In the genomic region with DNA sequence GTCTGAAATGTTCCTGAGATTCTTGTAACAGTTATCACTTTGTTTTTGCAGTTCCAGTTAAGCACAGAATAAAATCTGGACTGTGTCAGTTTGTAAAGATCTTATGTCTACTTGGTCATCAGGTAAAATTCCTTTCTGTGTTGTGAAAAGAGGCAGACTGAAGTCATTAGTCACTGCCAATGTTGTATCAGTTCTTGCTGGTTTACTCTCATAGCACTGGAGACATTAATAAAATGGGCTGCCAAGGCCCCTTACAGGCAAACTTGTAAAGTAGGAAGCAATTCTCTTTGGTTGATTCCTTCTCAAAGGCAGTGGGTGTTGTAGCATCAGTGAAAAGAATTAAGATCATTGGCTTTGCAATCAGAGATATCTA, we compare ENCODE assay signal across 18 cellular contexts.
DNase-seq lines count a peak whose midpoint lies in the region; ATAC-seq and TF ChIP-seq lines count a peak whose summit lies in the region.
"Had no signal": no experiment of that assay in that cellular context is flagged by ENCODE, and none has a peak within 500 bp of the region (broad histone marks: within the 10 kb centered on the region; RNA-seq: fewer than 3 reads in every experiment).

No MANE protein-coding gene starts in this region.

- H3K4me2 ChIP-seq in neural progenitor cell = no peak overlapping the region
- H3K4me2 ChIP-seq: BLaER1 had no signal

- H3K36me3 Mint-ChIP-seq in neural progenitor cell = no peaks in the 10 kb centered on the region
- H3K36me3 Mint-ChIP-seq: CD14-positive monocyte; CD4-positive, alpha-beta memory T cell had no signal

- TF ChIP-seq CTCF in neural progenitor cell (IDR thresholded peaks at IDR 0.05) = no peak
- TF ChIP-seq CTCF in thyroid gland (IDR thresholded peaks at IDR 0.05) = no peak

- TF ChIP-seq POLR2A in thyroid gland (IDR thresholded peaks at IDR 0.05) = no peak

- no peaks in the 10 kb centered on the region for H3K27me3 ChIP-seq in neural progenitor cell
- no peaks in the 10 kb centered on the region for H3K27me3 ChIP-seq in thyroid gland
- H3K27me3 ChIP-seq: BLaER1 had no signal

- H3K79me2 ChIP-seq in neural progenitor cell (ENCODE audit: low read depth) = no peaks in the 10 kb centered on the region

- no peak overlapping the region for H3K4me3 Mint-ChIP-seq in neural progenitor cell
- H3K4me3 Mint-ChIP-seq: CD14-positive monocyte; CD4-positive, alpha-beta memory T cell had no signal

- no peaks in the 10 kb centered on the region for H3K9me3 ChIP-seq in neural progenitor cell (ENCODE audit: low read depth)
- no peaks in the 10 kb centered on the region for H3K9me3 ChIP-seq in thyroid gland
- H3K9me3 ChIP-seq: BLaER1, HAP-1 had no signal

- H3K4me3 ChIP-seq in neural progenitor cell = no peak overlapping the region
- no peak overlapping the region for H3K4me3 ChIP-seq in thyroid gland (replicated peaks in 1 of 3)
- H3K4me3 ChIP-seq: BLaER1, GM12878, GM23248, HAP-1 had no signal

- peak; percentile 23 for DNase-seq in kidney tubule cell (ENCODE audit: low spot score)
- no peak for DNase-seq in neural progenitor cell (ENCODE audit: low spot score)
- no peak for DNase-seq in thyroid gland
- no peak for DNase-seq in substantia nigra (lab: John Stamatoyannopoulos, UW)
- no peak for DNase-seq in left cardiac atrium
- DNase-seq: 8988T, DMS53, DND-41, EL, GM23248, IMR-90 had no signal

- peaks cover 4% of the 10 kb centered on the region for H3K9me3 Mint-ChIP-seq in neural progenitor cell
- H3K9me3 Mint-ChIP-seq: CD4-positive, alpha-beta memory T cell had no signal

- H3K4me1 ChIP-seq in neural progenitor cell (peaks cover 7% of the 10 kb centered on the region), thyroid gland (peaks cover 8 to 19% of the 10 kb centered on the region in 2 donors)
- H3K4me1 ChIP-seq: HAP-1 had no signal

- peaks cover 24% of the 10 kb centered on the region for H3K4me1 Mint-ChIP-seq in neural progenitor cell
- H3K4me1 Mint-ChIP-seq: CD14-positive monocyte; CD4-positive, alpha-beta memory T cell had no signal

- H3K36me3 ChIP-seq in neural progenitor cell (no peaks in the 10 kb centered on the region), thyroid gland (no peaks in the 10 kb centered on the region)
- H3K36me3 ChIP-seq: BLaER1, HAP-1 had no signal

- intact Hi-C loops in thyroid gland (cut with DNase I) (no loop called here), left cardiac atrium (cut with DNase I) (no loop called here)

- H3K27me3 Mint-ChIP-seq in neural progenitor cell (ENCODE audit: insufficient read depth, low read depth) = peaks cover 3% of the 10 kb centered on the region

- ATAC-seq in SK-N-SH treated with all-trans-retinoic acid at 6 μM for 48 hours = peak; percentile 37
- ATAC-seq in HG02759 (IDR thresholded peaks at IDR 0.05; ENCODE audit: unreplicated experiment) = no peak
- ATAC-seq in left cardiac atrium = no peak
- ATAC-seq: GM12878 had no signal

- no peak overlapping the region for H3K9ac ChIP-seq in neural progenitor cell
- H3K9ac ChIP-seq: BLaER1, GM23248 had no signal

- H3K27ac Mint-ChIP-seq in neural progenitor cell = peak overlapping the region; percentile 73
- H3K27ac Mint-ChIP-seq: CD14-positive monocyte; CD4-positive, alpha-beta memory T cell had no signal

- H3K27ac ChIP-seq in neural progenitor cell = no peak overlapping the region
- H3K27ac ChIP-seq in thyroid gland = peak overlapping the region; percentile 62 to 85 (median 71)
- H3K27ac ChIP-seq in substantia nigra (ENCODE audit: low read depth, low read length, poor library complexity, severe bottlenecking) = no peak overlapping the region
- H3K27ac ChIP-seq: BLaER1, GM23248 had no signal

- no peak overlapping the region for H2AFZ ChIP-seq in neural progenitor cell (replicated peaks)
- H2AFZ ChIP-seq: GM23248 had no signal

- no peaks in the 10 kb centered on the region for H3F3A ChIP-seq in neural progenitor cell (ENCODE audit: low read depth)

- H4K20me1 ChIP-seq in neural progenitor cell (ENCODE audit: low read depth) = no peaks in the 10 kb centered on the region
- H4K20me1 ChIP-seq: BLaER1 had no signal

TF ChIP-seq in SK-N-SH treated with all-trans-retinoic acid at 6 μM for 48 hours, 23 proteins besides CTCF, POLR2A, EP300 and RAD21:
- TF ChIP-seq TCF4 (CRISPR knock-in tag; IDR thresholded peaks at IDR 0.05; ENCODE audit: borderline replicate concordance) (no peak), TOX (CRISPR knock-in tag; IDR thresholded peaks at IDR 0.05; ENCODE audit: borderline replicate concordance) (no peak), ISL1 (CRISPR knock-in tag; IDR thresholded peaks at IDR 0.05) (peak; percentile 45)

Comparison
In these comparisons a context has a peak if more than half of its experiments do, and no peak if none do; other contexts are left out.
1. H3K27ac ChIP-seq: peak in thyroid gland (3 of 3); none in neural progenitor cell (single experiment) and substantia nigra (single experiment).